1 cellular context compared by ENCODE assay signal in genomic region chr2:147141930-147142329, GRCh38.
TF ChIP-seq lines count a peak whose summit lies in the region.

No MANE protein-coding gene starts in this region.

TF ChIP-seq in SK-N-SH, 30 proteins besides CTCF, POLR2A, EP300 and RAD21 (continued from another document):
- no peak for TF ChIP-seq PBX3 (IDR thresholded peaks at IDR 0.05)
- no peak for TF ChIP-seq MEF2A (IDR thresholded peaks at IDR 0.05; ENCODE audit: borderline replicate concordance, low read depth)
- no peak for TF ChIP-seq FOSL2 (IDR thresholded peaks at IDR 0.05; ENCODE audit: borderline replicate concordance, low read depth)
- no peak for TF ChIP-seq CHD2 (IDR thresholded peaks at IDR 0.05; ENCODE audit: low read length, partially characterized antibody)
- no peak for TF ChIP-seq SIN3A (IDR thresholded peaks at IDR 0.05; ENCODE audit: borderline replicate concordance, low read depth, low read length)
- no peak for TF ChIP-seq MAX (IDR thresholded peaks at IDR 0.05; ENCODE audit: low read depth)
- TF ChIP-seq USF1 (IDR thresholded peaks at IDR 0.05; ENCODE audit: borderline replicate concordance, low read depth) = no peak
- TF ChIP-seq MXI1 (IDR thresholded peaks at IDR 0.05; ENCODE audit: low read depth, low read length) = no peak
- no peak for TF ChIP-seq NFIC (IDR thresholded peaks at IDR 0.05; ENCODE audit: borderline replicate concordance)
- TF ChIP-seq NRF1 (IDR thresholded peaks at IDR 0.05; ENCODE audit: low read depth, low read length) = no peak
